Comparison of ENCODE assay signal across 19 cellular contexts in the genomic region with DNA sequence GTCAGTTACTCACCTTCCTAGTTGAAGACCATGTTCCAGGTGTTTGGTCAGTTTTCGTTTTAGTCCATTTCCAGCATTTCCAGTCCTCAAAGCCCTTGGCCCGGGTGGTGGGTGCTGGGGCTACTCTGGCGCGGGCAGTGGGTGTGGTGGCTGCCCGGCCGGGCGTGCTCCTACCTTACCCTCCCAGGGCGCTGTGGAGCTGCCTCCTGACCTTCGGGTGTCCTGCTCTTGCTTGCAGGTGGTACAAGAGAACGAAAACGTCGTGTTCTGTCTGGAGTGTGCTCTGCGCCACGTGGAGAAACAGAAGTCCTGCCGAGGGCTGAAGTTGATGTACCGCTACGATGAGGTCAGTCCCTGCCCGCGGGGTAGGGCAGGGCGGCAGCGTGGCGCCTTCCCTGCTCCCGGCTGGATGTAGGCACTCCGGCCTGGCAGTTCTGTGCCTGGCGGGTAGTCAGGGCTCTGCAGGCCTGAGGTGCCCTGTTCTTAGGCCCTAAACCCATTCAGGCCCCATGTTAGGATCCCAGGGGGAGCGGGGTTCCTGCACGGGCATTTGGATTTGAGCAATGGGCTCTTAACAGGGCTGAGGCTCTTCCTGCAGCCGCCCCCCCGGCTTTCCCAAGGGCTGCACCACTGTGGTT.
"Had no signal": no experiment of that assay in that cellular context is flagged by ENCODE, and none has a peak within 500 bp of the region (broad histone marks: within the 10 kb centered on the region; RNA-seq: fewer than 3 reads in every experiment).

No MANE protein-coding gene starts in this region.

- H3K9ac ChIP-seq: neural progenitor cell had no signal

- H3K27ac Mint-ChIP-seq: activated CD4-positive, alpha-beta T cell treated with anti-CD3 and anti-CD28 coated beads, Interleukin-2, amount 10 ng/mL, durations not matched to agents 24 days and 14 days; neural progenitor cell; type B pancreatic cell had no signal

- FAIRE-seq: endometrium, keratinocyte had no signal

- ATAC-seq: lower lobe of right lung; naive thymus-derived CD8-positive, alpha-beta T cell; psoas muscle; right cardiac atrium; SK-N-SH treated with all-trans-retinoic acid at 6 μM for 48 hours had no signal

- H2AFZ ChIP-seq: neural progenitor cell had no signal

- H3K4me3 ChIP-seq: lower lobe of right lung, neural progenitor cell, ovary, psoas muscle, skin epidermis, testis had no signal

- H3K27me3 ChIP-seq: neural progenitor cell, ovary, testis had no signal

- H3K27me3 Mint-ChIP-seq: activated CD4-positive, alpha-beta T cell treated with anti-CD3 and anti-CD28 coated beads, Interleukin-2, amount 10 ng/mL, durations not matched to agents 24 days and 14 days; naive thymus-derived CD8-positive, alpha-beta T cell; type B pancreatic cell had no signal

- H3K36me3 ChIP-seq: ovary had no signal

- H3K4me2 ChIP-seq: neural progenitor cell had no signal

- H3K9me3 ChIP-seq: lower lobe of right lung, ovary, psoas muscle, testis had no signal

- H3K9me3 Mint-ChIP-seq: activated CD4-positive, alpha-beta T cell treated with anti-CD3 and anti-CD28 coated beads, Interleukin-2, amount 10 ng/mL, durations not matched to agents 24 days and 14 days; naive thymus-derived CD8-positive, alpha-beta T cell; neural progenitor cell; type B pancreatic cell had no signal

- H3K4me3 Mint-ChIP-seq: activated CD4-positive, alpha-beta T cell treated with anti-CD3 and anti-CD28 coated beads, Interleukin-2, amount 10 ng/mL, durations not matched to agents 24 days and 14 days; naive thymus-derived CD8-positive, alpha-beta T cell; neural progenitor cell; type B pancreatic cell had no signal

- H3K4me1 ChIP-seq: neural progenitor cell had no signal

- H3K27ac ChIP-seq: lower lobe of right lung, neural progenitor cell, ovary, psoas muscle, skin epidermis had no signal

- DNase-seq: activated CD4-positive, alpha-beta T cell treated with anti-CD3 and anti-CD28 coated beads, Interleukin-2, amount 10 ng/mL, durations not matched to agents 24 days and 14 days; activated naive CD4-positive, alpha-beta T cell treated with Interleukin-2 at 50 U/mL for 16 hours; activated T-cell treated with anti-CD3 and anti-CD28 coated beads, Interleukin-2, amount 50 U/mL, for 1 hour; amygdala; cerebellar nuclear complex; lower lobe of right lung; naive thymus-derived CD8-positive, alpha-beta T cell; ovary; psoas muscle; right cardiac atrium; stimulated activated CD4-positive, alpha-beta T cell treated with anti-CD3 and anti-CD28 coated beads, Interleukin-2, amount 100 ng/mL, for 24 hours; stimulated activated naive CD4-positive, alpha-beta T cell; testis had no signal
